ENCODE assay signal across 16 cellular contexts in the genomic region with DNA sequence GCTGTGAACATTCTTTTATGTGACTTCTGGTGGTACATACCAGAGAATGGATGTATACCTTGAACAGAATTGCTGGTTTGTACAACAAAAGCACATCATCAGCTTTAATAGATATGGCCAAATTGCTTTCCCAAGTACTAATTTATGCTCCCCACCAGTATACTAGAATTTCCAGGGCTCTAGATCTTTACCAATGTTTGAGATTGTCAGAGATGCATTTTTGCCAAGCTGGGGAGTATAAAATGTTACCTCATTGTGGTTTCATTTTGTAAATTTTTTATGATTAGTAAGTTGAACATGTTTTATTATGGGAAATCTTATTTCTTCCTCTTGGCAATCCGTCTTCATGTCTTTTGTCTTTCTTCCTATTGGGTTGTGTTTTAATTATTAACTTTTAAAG.
"Had no signal": no experiment of that assay in that cellular context is flagged by ENCODE, and none has a peak within 500 bp of the region (broad histone marks: within the 10 kb centered on the region; RNA-seq: fewer than 3 reads in every experiment).

No MANE protein-coding gene starts in this region.

- H3K4me1 ChIP-seq: body of pancreas, sigmoid colon, transverse colon had no signal

- H3K4me3 Mint-ChIP-seq: activated naive CD4-positive, alpha-beta T cell treated with anti-CD3 and anti-CD28 coated beads, Interleukin-2, amount 10 ng/mL, durations not matched to agents 7 days and 5 days; natural killer cell treated with Interleukin-12 subunit alpha and Interleukin-12 subunit beta and Interleukin-15 and Interleukin-18, amount 100 ng/mL, for 72 hours; stimulated activated naive B cell treated with anti-CD40 and anti-IgM and Interleukin-4, amounts not matched to agents 10 μg/mL and 1 μg/mL and 100 μg/mL, for 72 hours had no signal

- H3K4me3 ChIP-seq: body of pancreas, dorsolateral prefrontal cortex, sigmoid colon, transverse colon had no signal

- H3K27me3 Mint-ChIP-seq: activated naive CD4-positive, alpha-beta T cell treated with anti-CD3 and anti-CD28 coated beads, Interleukin-2, amount 10 ng/mL, durations not matched to agents 7 days and 5 days; natural killer cell treated with Interleukin-12 subunit alpha and Interleukin-12 subunit beta and Interleukin-15 and Interleukin-18, amount 100 ng/mL, for 72 hours; stimulated activated naive B cell treated with anti-CD40 and anti-IgM and Interleukin-4, amounts not matched to agents 10 μg/mL and 1 μg/mL and 100 μg/mL, for 72 hours had no signal

- ATAC-seq: body of pancreas; esophagus mucosa; left lobe of liver; natural killer cell treated with Interleukin-12 subunit alpha and Interleukin-12 subunit beta and Interleukin-15 and Interleukin-18, amount 100 ng/mL, for 72 hours; stimulated activated naive B cell treated with anti-CD40 and anti-IgM and Interleukin-4, amounts not matched to agents 10 μg/mL and 1 μg/mL and 100 μg/mL, for 72 hours had no signal

- H3K4me1 Mint-ChIP-seq: activated naive CD4-positive, alpha-beta T cell treated with anti-CD3 and anti-CD28 coated beads, Interleukin-2, amount 10 ng/mL, durations not matched to agents 7 days and 5 days; stimulated activated naive B cell treated with anti-CD40 and anti-IgM and Interleukin-4, amounts not matched to agents 10 μg/mL and 1 μg/mL and 100 μg/mL, for 72 hours had no signal

- DNase-seq: activated CD4-positive, alpha-beta T cell treated with anti-CD3 and anti-CD28 coated beads, Interleukin-2, amount 50 U/mL, for 1 hour; activated naive CD4-positive, alpha-beta T cell treated with anti-CD3 and anti-CD28 coated beads, Interleukin-2, amount 10 ng/mL, durations not matched to agents 7 days and 5 days; activated T-cell treated with anti-CD3 and anti-CD28 coated beads for 4 hours; body of pancreas; cerebellar nuclear complex; dorsolateral prefrontal cortex; occipital lobe; sigmoid colon; stimulated activated CD4-positive, alpha-beta T cell treated with anti-CD3 and anti-CD28 coated beads, Interleukin-2, amount 100 ng/mL, for 24 hours; stimulated activated naive B cell treated with anti-CD40 and anti-IgM and Interleukin-4, amounts not matched to agents 10 μg/mL and 1 μg/mL and 100 μg/mL, for 72 hours; transverse colon had no signal

- FAIRE-seq: islet of Langerhans had no signal

- H3K9me3 ChIP-seq: body of pancreas, sigmoid colon, transverse colon had no signal

- H3K36me3 Mint-ChIP-seq: activated naive CD4-positive, alpha-beta T cell treated with anti-CD3 and anti-CD28 coated beads, Interleukin-2, amount 10 ng/mL, durations not matched to agents 7 days and 5 days; natural killer cell treated with Interleukin-12 subunit alpha and Interleukin-12 subunit beta and Interleukin-15 and Interleukin-18, amount 100 ng/mL, for 72 hours; stimulated activated naive B cell treated with anti-CD40 and anti-IgM and Interleukin-4, amounts not matched to agents 10 μg/mL and 1 μg/mL and 100 μg/mL, for 72 hours had no signal

- H3K27me3 ChIP-seq: body of pancreas, dorsolateral prefrontal cortex, sigmoid colon, transverse colon had no signal

- H3K27ac Mint-ChIP-seq: activated naive CD4-positive, alpha-beta T cell treated with anti-CD3 and anti-CD28 coated beads, Interleukin-2, amount 10 ng/mL, durations not matched to agents 7 days and 5 days; activated T-helper 2 cell treated with anti-CD3 and anti-CD28 coated beads, Interferon-gamma antibody, Interleukin-2, Interleukin-4, amounts not matched to agents 10 μg/mL and 5 μg/mL and 100 μg/mL, durations not matched to agents 14 hours and 24 hours and 36 hours; natural killer cell treated with Interleukin-12 subunit alpha and Interleukin-12 subunit beta and Interleukin-15 and Interleukin-18, amount 100 ng/mL, for 72 hours had no signal

- H3K36me3 ChIP-seq: sigmoid colon, transverse colon had no signal

- H3K9me3 Mint-ChIP-seq: activated naive CD4-positive, alpha-beta T cell treated with anti-CD3 and anti-CD28 coated beads, Interleukin-2, amount 10 ng/mL, durations not matched to agents 7 days and 5 days; activated T-helper 2 cell treated with anti-CD3 and anti-CD28 coated beads, Interferon-gamma antibody, Interleukin-2, Interleukin-4, amounts not matched to agents 10 μg/mL and 5 μg/mL and 100 μg/mL, durations not matched to agents 14 hours and 24 hours and 36 hours; stimulated activated naive B cell treated with anti-CD40 and anti-IgM and Interleukin-4, amounts not matched to agents 10 μg/mL and 1 μg/mL and 100 μg/mL, for 72 hours had no signal

- H3K27ac ChIP-seq: body of pancreas, dorsolateral prefrontal cortex, sigmoid colon, transverse colon had no signal
